30 cellular contexts compared by ENCODE assay signal in the genomic region with DNA sequence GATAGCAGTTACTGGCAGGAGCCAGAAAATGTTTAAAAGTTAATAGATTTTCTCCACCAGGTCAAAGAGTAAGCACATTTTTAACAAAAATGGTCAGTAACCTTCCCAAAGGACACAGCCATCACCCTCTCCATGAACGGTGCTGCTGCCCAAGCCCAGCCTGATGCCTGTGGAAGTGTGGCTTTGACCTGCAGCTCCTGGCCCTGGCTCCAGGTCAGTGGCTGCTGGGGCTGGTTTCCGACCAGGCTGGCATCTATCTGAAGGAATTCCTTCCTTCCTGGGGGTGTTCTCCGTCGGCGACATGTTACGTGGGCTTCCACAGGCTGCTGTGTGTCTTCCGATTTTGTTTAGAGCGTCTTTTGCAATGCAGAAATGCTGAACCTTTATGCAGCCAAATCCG.
"Had no signal": no experiment of that assay in that cellular context is flagged by ENCODE, and none has a peak within 500 bp of the region (broad histone marks: within the 10 kb centered on the region; RNA-seq: fewer than 3 reads in every experiment).

No MANE protein-coding gene starts in this region.

- ATAC-seq: activated CD8-positive, alpha-beta memory T cell treated with anti-CD3 and anti-CD28 coated beads, Interleukin-2, amount 10 ng/mL, durations not matched to agents 7 days and 5 days; PC-3 had no signal

- H3K4me1 ChIP-seq: adrenal gland, Peyer's patch had no signal

- DNase-seq: activated CD4-positive, alpha-beta memory T cell treated with anti-CD3 and anti-CD28 coated beads, Interleukin-2, amount 10 ng/mL, durations not matched to agents 7 days and 5 days; activated CD4-positive, alpha-beta T cell treated with anti-CD3 and anti-CD28 coated beads for 1 hour; activated CD4-positive, alpha-beta T cell treated with anti-CD3 and anti-CD28 coated beads for 48 hours; activated CD4-positive, CD25-positive, alpha-beta regulatory T cell; activated CD8-positive, alpha-beta memory T cell treated with anti-CD3 and anti-CD28 coated beads for 24 hours; activated CD8-positive, alpha-beta memory T cell treated with anti-CD3 and anti-CD28 coated beads, Interleukin-2, amount 10 ng/mL, durations not matched to agents 7 days and 5 days; activated CD8-positive, alpha-beta memory T cell treated with anti-CD3 and anti-CD28 coated beads, Interleukin-2, amount 50 U/mL, for 48 hours; activated effector memory CD4-positive, alpha-beta T cell treated with Interleukin-2 at 50 U/mL for 16 hours; activated naive CD8-positive, alpha-beta T cell treated with anti-CD3 and anti-CD28 coated beads for 36 hours; activated T-cell treated with anti-CD3 and anti-CD28 coated beads, Interleukin-2, amount 50 U/mL, for 48 hours; adrenal gland; central memory CD4-positive, alpha-beta T cell; Kasumi-1; KG1; MM.1S; MV-4-11; NCI-H1092; NCI-H1436 treated with DMSO at 0.1 percent for 48 hours; NCI-H1694 treated with DMSO at 0.1 percent for 48 hours; NCI-H2029; NCI-H345; NCI-H524 treated with DMSO at 0.1 percent for 48 hours; NK-92 treated with Interleukin-12 subunit alpha and Interleukin-12 subunit beta, amount 100 ng/mL, for 24 hours; PC-3; RPMI8226; SW 1271; T-helper 1 cell; T1000; WERI-Rb-1 had no signal

- H3K9me3 ChIP-seq: adrenal gland, Peyer's patch had no signal

- H3K27me3 ChIP-seq: adrenal gland, Peyer's patch had no signal

- H3K36me3 ChIP-seq: Peyer's patch, WERI-Rb-1 had no signal

- H3K4me3 ChIP-seq: adrenal gland, Peyer's patch had no signal

- H3K27ac ChIP-seq: adrenal gland, Peyer's patch, WERI-Rb-1 had no signal
